8 cellular contexts compared by ENCODE assay signal in genomic region chr17:28745777-28746473, GRCh38. TPM values are rescaled to one million over a fixed set of nuclear protein-coding genes. Genes with fewer than 3 reads are reported as not detected.
DNase-seq lines count a peak whose midpoint lies in the region; ATAC-seq and TF ChIP-seq lines count a peak whose summit lies in the region.

No MANE protein-coding gene starts in this region.

- H3K4me3 Mint-ChIP-seq in CD4-positive, alpha-beta memory T cell: peak overlapping the region in 7 of 8 donors; percentile 38 to 91 (median 59)
- peak overlapping the region; percentile 88 for H3K4me3 Mint-ChIP-seq in natural killer cell treated with Interleukin-12 subunit alpha and Interleukin-12 subunit beta and Interleukin-15 and Interleukin-18, amount 100 ng/mL, for 72 hours

- no peaks in the 10 kb centered on the region for H3K9me3 ChIP-seq in CD4-positive, alpha-beta memory T cell (ENCODE audit: control insufficient read depth in 1 of 2, low read length in 2 of 2)
- H3K9me3 ChIP-seq in MM.1S (replicated peaks; ENCODE audit: insufficient read depth, low read length): no peaks in the 10 kb centered on the region

- no peak for DNase-seq in CD4-positive, alpha-beta memory T cell
- DNase-seq in MM.1S (no peak), dorsolateral prefrontal cortex (no peak), hippocampal formation (lab: John Stamatoyannopoulos, UW) (no peak), NCI-H2081 (lab: John Stamatoyannopoulos, UW) (no peak)
- DNase-seq in natural killer cell treated with Interleukin-12 subunit alpha and Interleukin-12 subunit beta and Interleukin-15 and Interleukin-18, amount 100 ng/mL, for 72 hours (ENCODE audit: low spot score): no peak
- no peak for DNase-seq in activated CD4-positive, alpha-beta T cell treated with anti-CD3 and anti-CD28 coated beads for 48 hours

- H3K4me3 ChIP-seq in CD4-positive, alpha-beta memory T cell (ENCODE audit: low read length in 2 of 2): no peak overlapping the region
- H3K4me3 ChIP-seq in MM.1S (ENCODE audit: low read length) (peak overlapping the region; percentile 74), dorsolateral prefrontal cortex (peak overlapping the region; percentile 14 to 98 (median 83))

- peak overlapping the region; percentile 74 to 97 (median 92) for H3K27ac Mint-ChIP-seq in CD4-positive, alpha-beta memory T cell
- peak overlapping the region in 1 of 2 donors; percentile 75 for H3K27ac Mint-ChIP-seq in natural killer cell treated with Interleukin-12 subunit alpha and Interleukin-12 subunit beta and Interleukin-15 and Interleukin-18, amount 100 ng/mL, for 72 hours

- POLR2A ChIA-PET in CD4-positive, alpha-beta memory T cell (lab: Charles Lee; ENCODE audit: partially characterized antibody): interaction anchor here (1.8 to 19.4 kb wide), 4 partner anchors 11 to 206 kb away, joined by 8 to 528 read pairs (median 12); partner anchors contain the start of genes NEK8, PHF12, PROCA1 and RPL23A

- H3K4me1 ChIP-seq in CD4-positive, alpha-beta memory T cell (ENCODE audit: insufficient read depth, low read length): peaks cover 28% of the 10 kb centered on the region
- peaks cover 17% of the 10 kb centered on the region for H3K4me1 ChIP-seq in MM.1S (ENCODE audit: low read length)

- ATAC-seq in natural killer cell treated with Interleukin-12 subunit alpha and Interleukin-12 subunit beta and Interleukin-15 and Interleukin-18, amount 100 ng/mL, for 72 hours: no peak
- no peak for ATAC-seq in HG02981 (IDR thresholded peaks at IDR 0.05; ENCODE audit: unreplicated experiment)

- H3K9me2 ChIP-seq in MM.1S (replicated peaks; ENCODE audit: insufficient read depth, low read length): no peaks in the 10 kb centered on the region

- no peaks in the 10 kb centered on the region for H4K20me1 ChIP-seq in MM.1S (ENCODE audit: insufficient read depth, low read length)

- H3K79me2 ChIP-seq in MM.1S (ENCODE audit: low read length): peaks cover 38% of the 10 kb centered on the region

- H2AFZ ChIP-seq in MM.1S (ENCODE audit: low read length): no peak overlapping the region

- TF ChIP-seq CTCF in MM.1S (IDR thresholded peaks at IDR 0.05; ENCODE audit: low read length) (no peak), dorsolateral prefrontal cortex (IDR thresholded peaks at IDR 0.05 in 54 of 56, conservative IDR thresholded peaks at IDR 0.05 in 2 of 56; ENCODE audit: low read depth in 1 of 56, partially characterized antibody in 56 of 56) (no peak)

- H3K27ac ChIP-seq in CD4-positive, alpha-beta memory T cell (ENCODE audit: low read depth, low read length): peak overlapping the region; percentile 67
- no peak overlapping the region for H3K27ac ChIP-seq in MM.1S (ENCODE audit: low read length)
- H3K27ac ChIP-seq in dorsolateral prefrontal cortex: peak overlapping the region; percentile 66 to 100 (median 98)

- CTCF ChIA-PET in CD4-positive, alpha-beta memory T cell (lab: Charles Lee; ENCODE audit: partially characterized antibody): interaction anchor here (0.7 to 13.1 kb wide), 8 partner anchors 15 to 220 kb away, joined by 3 to 492 read pairs (median 4); partner anchors contain the start of genes NEK8 and TLCD1

- H3K4me1 Mint-ChIP-seq in CD4-positive, alpha-beta memory T cell: peaks cover 8 to 29% (median 18%) of the 10 kb centered on the region in 4 donors
- peaks cover 0 to 5% of the 10 kb centered on the region in 2 donors for H3K4me1 Mint-ChIP-seq in natural killer cell treated with Interleukin-12 subunit alpha and Interleukin-12 subunit beta and Interleukin-15 and Interleukin-18, amount 100 ng/mL, for 72 hours (ENCODE audit: low read depth in 2 of 2)

- H3K4me2 ChIP-seq in MM.1S (ENCODE audit: low read depth, low read length): peak overlapping the region; percentile 90

- H3K27me3 Mint-ChIP-seq in CD4-positive, alpha-beta memory T cell: no peaks in the 10 kb centered on the region
- no peaks in the 10 kb centered on the region for H3K27me3 Mint-ChIP-seq in natural killer cell treated with Interleukin-12 subunit alpha and Interleukin-12 subunit beta and Interleukin-15 and Interleukin-18, amount 100 ng/mL, for 72 hours

- peaks cover 15% of the 10 kb centered on the region for H3F3A ChIP-seq in MM.1S (ENCODE audit: insufficient read depth, low read length)

- intact Hi-C loops in CD4-positive, alpha-beta memory T cell (cut with micrococcal nuclease): no loop called here
- intact Hi-C loops in dorsolateral prefrontal cortex (cut with DNase I): loop anchor here (1.0 to 10.0 kb wide), 3 partner anchors 18 to 156 kb away; partner anchors contain the start of genes DHRS13 (in 2 of the 2) and NEK8 (in 1 of the 2)

- H3K36me3 ChIP-seq in CD4-positive, alpha-beta memory T cell (ENCODE audit: insufficient read depth, low read length): peaks cover 23% of the 10 kb centered on the region
- H3K36me3 ChIP-seq in MM.1S (replicated peaks; ENCODE audit: insufficient read depth, low read length): no peaks in the 10 kb centered on the region

- H3K9ac ChIP-seq in MM.1S (ENCODE audit: low read length): peak overlapping the region; percentile 71; the same call in 1 of the 2 replicates

- H3K27me3 ChIP-seq in CD4-positive, alpha-beta memory T cell (ENCODE audit: insufficient read depth, low read length): no peaks in the 10 kb centered on the region
- H3K27me3 ChIP-seq in MM.1S (replicated peaks; ENCODE audit: insufficient read depth, low read length) (no peaks in the 10 kb centered on the region), dorsolateral prefrontal cortex (no peaks in the 10 kb centered on the region)

- no peaks in the 10 kb centered on the region for H3K9me3 Mint-ChIP-seq in CD4-positive, alpha-beta memory T cell
- H3K9me3 Mint-ChIP-seq in natural killer cell treated with Interleukin-12 subunit alpha and Interleukin-12 subunit beta and Interleukin-15 and Interleukin-18, amount 100 ng/mL, for 72 hours: no peaks in the 10 kb centered on the region

- H3K36me3 Mint-ChIP-seq in CD4-positive, alpha-beta memory T cell: peaks cover 0 to 22% of the 10 kb centered on the region in 2 donors
- no peaks in the 10 kb centered on the region for H3K36me3 Mint-ChIP-seq in natural killer cell treated with Interleukin-12 subunit alpha and Interleukin-12 subunit beta and Interleukin-15 and Interleukin-18, amount 100 ng/mL, for 72 hours

RNA-seq across cellular contexts. Expression of gene TRAF4, which starts 2.1 kb away (rescaled TPM):
- total RNA-seq in CD4-positive, alpha-beta memory T cell: 10 to 100 TPM; 31.2 to 32.9 TPM
- 1 to 10 TPM in 1 of 2 donors, under 1 TPM in 1; 0.61 to 2.5 TPM for polyA plus RNA-seq in CD4-positive, alpha-beta memory T cell
- 10 to 100 TPM; 16.6 to 92.5 (median 39.5) TPM for total RNA-seq in dorsolateral prefrontal cortex
- 100 to 1,000 TPM in 1 of 2 donors, 10 to 100 TPM in 1; 59.7 to 186 TPM for total RNA-seq in natural killer cell treated with Interleukin-12 subunit alpha and Interleukin-12 subunit beta and Interleukin-15 and Interleukin-18, amount 100 ng/mL, for 72 hours

RNA-seq across cellular contexts. Expression of gene NEK8, which starts 17.3 kb away (rescaled TPM):
- 10 to 100 TPM; 11.4 to 13.8 TPM for total RNA-seq in CD4-positive, alpha-beta memory T cell
- 1 to 10 TPM; 1.9 to 4.5 TPM for polyA plus RNA-seq in CD4-positive, alpha-beta memory T cell
- 1 to 10 TPM in 118 of 120 experiments, under 1 TPM in 2; 0.96 to 5.8 (median 2.4) TPM for total RNA-seq in dorsolateral prefrontal cortex
- total RNA-seq in natural killer cell treated with Interleukin-12 subunit alpha and Interleukin-12 subunit beta and Interleukin-15 and Interleukin-18, amount 100 ng/mL, for 72 hours: 10 to 100 TPM in 1 of 2 donors, 1 to 10 TPM in 1; 3.2 to 10.2 TPM

RNA-seq across cellular contexts. Expression of gene TLCD1, which starts 19.9 kb away (rescaled TPM):
- total RNA-seq in CD4-positive, alpha-beta memory T cell: 1 to 10 TPM; 1.0 to 2.2 TPM
- under 1 TPM in 1 of 2 donors, not detected in 1; 0.52 TPM for polyA plus RNA-seq in CD4-positive, alpha-beta memory T cell
- total RNA-seq in dorsolateral prefrontal cortex: 10 to 100 TPM in 16 of 120 experiments, 1 to 10 TPM in 104; 2.0 to 22.8 (median 6.6) TPM
- total RNA-seq in natural killer cell treated with Interleukin-12 subunit alpha and Interleukin-12 subunit beta and Interleukin-15 and Interleukin-18, amount 100 ng/mL, for 72 hours: 1 to 10 TPM; 1.5 to 9.7 TPM

RNA-seq across cellular contexts. Expression of gene RPL23A, which starts 26.1 kb away (rescaled TPM):
- 1,000 to 10,000 TPM; 3,285 to 3,424 TPM for total RNA-seq in CD4-positive, alpha-beta memory T cell
- polyA plus RNA-seq in CD4-positive, alpha-beta memory T cell: 1,000 to 10,000 TPM; 5,402 to 5,583 TPM
- total RNA-seq in dorsolateral prefrontal cortex: 100 to 1,000 TPM; 343 to 754 (median 490) TPM
- total RNA-seq in natural killer cell treated with Interleukin-12 subunit alpha and Interleukin-12 subunit beta and Interleukin-15 and Interleukin-18, amount 100 ng/mL, for 72 hours: 1,000 to 10,000 TPM; 1,264 to 1,439 TPM

RNA-seq across cellular contexts. Expression of gene RAB34, which starts 28.3 kb away (rescaled TPM):
- total RNA-seq in CD4-positive, alpha-beta memory T cell: 1 to 10 TPM; 4.0 to 6.3 TPM
- polyA plus RNA-seq in CD4-positive, alpha-beta memory T cell: 1 to 10 TPM; 3.0 to 8.7 TPM
- 10 to 100 TPM; 12.0 to 55.8 (median 25.0) TPM for total RNA-seq in dorsolateral prefrontal cortex
- total RNA-seq in natural killer cell treated with Interleukin-12 subunit alpha and Interleukin-12 subunit beta and Interleukin-15 and Interleukin-18, amount 100 ng/mL, for 72 hours: 10 to 100 TPM in 1 of 2 donors, 1 to 10 TPM in 1; 8.5 to 25.7 TPM

Comparison
In these comparisons a context has a peak if more than half of its experiments do, and no peak if none do; other contexts are left out.
1. H3K4me3 ChIP-seq: peak in MM.1S (single experiment) and dorsolateral prefrontal cortex (59 of 59); none in CD4-positive, alpha-beta memory T cell (0 of 2).